ENCODE assay signal across 1 cellular context in the genomic region with DNA sequence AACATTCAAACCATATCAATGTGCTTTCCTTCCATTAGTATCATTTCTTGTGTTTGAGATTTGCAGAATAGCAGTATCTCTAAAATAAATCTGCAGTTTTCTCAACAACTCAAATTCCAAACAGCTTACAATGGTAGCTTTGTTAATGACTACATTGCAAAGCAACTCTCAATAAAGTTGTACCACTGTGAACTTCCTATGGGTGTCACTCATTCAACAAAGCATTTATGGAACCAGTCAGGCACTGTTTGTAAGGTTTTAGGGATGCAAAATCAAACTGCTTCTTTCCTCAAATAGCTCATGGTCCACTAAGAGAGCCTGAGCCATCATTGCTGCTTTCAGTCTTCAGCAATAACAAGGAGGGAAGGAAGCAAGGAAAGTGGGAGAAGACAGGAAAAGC.
TF ChIP-seq lines count a peak whose summit lies in the region.

No MANE protein-coding gene starts in this region.

TF ChIP-seq in Ishikawa, 13 proteins besides CTCF, POLR2A, EP300 and RAD21 (continued from another document):
- TF ChIP-seq, protein P1, sequence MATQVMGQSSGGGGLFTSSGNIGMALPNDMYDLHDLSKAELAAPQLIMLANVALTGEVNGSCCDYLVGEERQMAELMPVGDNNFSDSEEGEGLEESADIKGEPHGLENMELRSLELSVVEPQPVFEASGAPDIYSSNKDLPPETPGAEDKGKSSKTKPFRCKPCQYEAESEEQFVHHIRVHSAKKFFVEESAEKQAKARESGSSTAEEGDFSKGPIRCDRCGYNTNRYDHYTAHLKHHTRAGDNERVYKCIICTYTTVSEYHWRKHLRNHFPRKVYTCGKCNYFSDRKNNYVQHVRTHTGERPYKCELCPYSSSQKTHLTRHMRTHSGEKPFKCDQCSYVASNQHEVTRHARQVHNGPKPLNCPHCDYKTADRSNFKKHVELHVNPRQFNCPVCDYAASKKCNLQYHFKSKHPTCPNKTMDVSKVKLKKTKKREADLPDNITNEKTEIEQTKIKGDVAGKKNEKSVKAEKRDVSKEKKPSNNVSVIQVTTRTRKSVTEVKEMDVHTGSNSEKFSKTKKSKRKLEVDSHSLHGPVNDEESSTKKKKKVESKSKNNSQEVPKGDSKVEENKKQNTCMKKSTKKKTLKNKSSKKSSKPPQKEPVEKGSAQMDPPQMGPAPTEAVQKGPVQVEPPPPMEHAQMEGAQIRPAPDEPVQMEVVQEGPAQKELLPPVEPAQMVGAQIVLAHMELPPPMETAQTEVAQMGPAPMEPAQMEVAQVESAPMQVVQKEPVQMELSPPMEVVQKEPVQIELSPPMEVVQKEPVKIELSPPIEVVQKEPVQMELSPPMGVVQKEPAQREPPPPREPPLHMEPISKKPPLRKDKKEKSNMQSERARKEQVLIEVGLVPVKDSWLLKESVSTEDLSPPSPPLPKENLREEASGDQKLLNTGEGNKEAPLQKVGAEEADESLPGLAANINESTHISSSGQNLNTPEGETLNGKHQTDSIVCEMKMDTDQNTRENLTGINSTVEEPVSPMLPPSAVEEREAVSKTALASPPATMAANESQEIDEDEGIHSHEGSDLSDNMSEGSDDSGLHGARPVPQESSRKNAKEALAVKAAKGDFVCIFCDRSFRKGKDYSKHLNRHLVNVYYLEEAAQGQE (IDR thresholded peaks at IDR 0.05; ENCODE audit: low read depth) = no peak
- no peak for TF ChIP-seq CEBPB (IDR thresholded peaks at IDR 0.05)
- no peak for TF ChIP-seq TAF1 (IDR thresholded peaks at IDR 0.05; ENCODE audit: low read depth)
TF ChIP-seq in Ishikawa: peak in this region for 0.
